16 cellular contexts compared by ENCODE assay signal in the genomic region with DNA sequence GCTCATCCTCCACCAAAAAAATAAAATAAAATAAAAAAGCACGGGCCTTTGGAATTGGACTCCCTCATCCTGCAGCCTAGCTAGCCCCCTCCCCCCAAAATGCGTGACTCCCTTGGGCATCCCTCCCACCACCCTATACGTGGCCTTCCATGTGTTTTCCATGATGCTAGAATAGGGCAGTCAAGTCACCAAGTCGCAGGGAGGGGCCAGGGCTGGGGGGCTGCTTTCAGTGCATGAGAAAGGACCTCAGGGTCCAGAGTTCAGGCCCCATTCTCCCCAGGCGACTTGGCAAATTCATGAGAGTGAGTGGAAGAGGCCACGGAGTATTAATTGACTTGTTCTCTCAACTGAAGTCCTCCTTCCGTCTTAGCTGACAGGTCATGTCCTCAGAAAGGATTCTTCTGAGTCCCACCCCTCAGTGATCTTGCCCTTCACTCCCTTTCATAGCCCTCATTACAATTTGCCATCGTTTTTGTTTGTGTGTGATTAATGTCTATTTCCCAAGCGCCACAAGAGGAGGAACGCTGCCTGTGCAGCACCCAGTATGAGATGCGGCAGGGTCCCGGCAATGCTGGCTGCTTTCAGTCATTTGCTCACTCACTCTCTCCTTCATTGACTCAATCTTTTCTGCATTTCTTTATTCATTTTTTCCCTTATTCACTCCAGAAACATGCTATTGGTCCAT. TPM values are rescaled to one million over a fixed set of nuclear protein-coding genes. Genes with fewer than 3 reads are reported as not detected.
DNase-seq lines count a peak whose midpoint lies in the region; ATAC-seq, FAIRE-seq and TF ChIP-seq lines count a peak whose summit lies in the region.
"Had no signal": no experiment of that assay in that cellular context is flagged by ENCODE, and none has a peak within 500 bp of the region (broad histone marks: within the 10 kb centered on the region; RNA-seq: fewer than 3 reads in every experiment).

No MANE protein-coding gene starts in this region.

- H3K9me3 Mint-ChIP-seq in astrocyte (ENCODE audit: unreplicated experiment) = no peaks in the 10 kb centered on the region
- peaks cover 4% of the 10 kb centered on the region for H3K9me3 Mint-ChIP-seq in glutamatergic neuron (ENCODE audit: unreplicated experiment)
- peaks cover 13% of the 10 kb centered on the region for H3K9me3 Mint-ChIP-seq in nephron
- H3K9me3 Mint-ChIP-seq in stimulated activated effector memory CD8-positive, alpha-beta T cell treated with anti-CD3 and anti-CD28 coated beads, Interleukin-12 subunit alpha, Interleukin-12 subunit beta, amount 100 ng/mL, for 72 hours = no peaks in the 10 kb centered on the region
- H3K9me3 Mint-ChIP-seq: activated naive CD4-positive, alpha-beta T cell treated with anti-CD3 and anti-CD28 coated beads, Interleukin-2, amount 50 U/mL, for 24 hours; effector memory CD8-positive, alpha-beta T cell; immature natural killer cell; stimulated activated naive CD8-positive, alpha-beta T cell treated with anti-CD3 and anti-CD28 coated beads, Interleukin-15, Interleukin-2, amounts not matched to agents 100 ng/mL and 50 ng/mL, for 24 hours had no signal

- ATAC-seq in stimulated activated effector memory CD8-positive, alpha-beta T cell treated with anti-CD3 and anti-CD28 coated beads, Interleukin-12 subunit alpha, Interleukin-12 subunit beta, amount 100 ng/mL, for 72 hours = no peak
- ATAC-seq: effector memory CD8-positive, alpha-beta T cell had no signal

- peaks cover 9% of the 10 kb centered on the region for H3K36me3 Mint-ChIP-seq in astrocyte (ENCODE audit: low read depth, unreplicated experiment)
- no peaks in the 10 kb centered on the region for H3K36me3 Mint-ChIP-seq in glutamatergic neuron (ENCODE audit: unreplicated experiment)
- no peaks in the 10 kb centered on the region for H3K36me3 Mint-ChIP-seq in nephron (ENCODE audit: low read depth)
- H3K36me3 Mint-ChIP-seq in stimulated activated effector memory CD8-positive, alpha-beta T cell treated with anti-CD3 and anti-CD28 coated beads, Interleukin-12 subunit alpha, Interleukin-12 subunit beta, amount 100 ng/mL, for 72 hours = no peaks in the 10 kb centered on the region
- H3K36me3 Mint-ChIP-seq: activated naive CD4-positive, alpha-beta T cell treated with anti-CD3 and anti-CD28 coated beads, Interleukin-2, amount 50 U/mL, for 24 hours; immature natural killer cell had no signal

- H3K27me3 ChIP-seq in astrocyte (ENCODE audit: insufficient read depth, low read length) (no peaks in the 10 kb centered on the region), transverse colon (no peaks in the 10 kb centered on the region)
- H3K27me3 ChIP-seq: BLaER1 had no signal

- H3K4me3 ChIP-seq in astrocyte (ENCODE audit: insufficient read depth, low read depth, low read length) (no peak overlapping the region), transverse colon (no peak overlapping the region)
- H3K4me3 ChIP-seq: BLaER1 had no signal

- H3K9me3 ChIP-seq in astrocyte (ENCODE audit: insufficient read depth, low read depth, low read length) (no peaks in the 10 kb centered on the region), transverse colon (no peaks in the 10 kb centered on the region)
- H3K9me3 ChIP-seq: BLaER1 had no signal

- H3K27ac Mint-ChIP-seq in astrocyte (ENCODE audit: unreplicated experiment) (peak overlapping the region; percentile 13), glutamatergic neuron (ENCODE audit: unreplicated experiment) (no peak overlapping the region), nephron (peak overlapping the region; percentile 83 to 97 (median 94))
- no peak overlapping the region for H3K27ac Mint-ChIP-seq in stimulated activated effector memory CD8-positive, alpha-beta T cell treated with anti-CD3 and anti-CD28 coated beads, Interleukin-12 subunit alpha, Interleukin-12 subunit beta, amount 100 ng/mL, for 72 hours
- H3K27ac Mint-ChIP-seq: activated naive CD4-positive, alpha-beta T cell treated with anti-CD3 and anti-CD28 coated beads, Interleukin-2, amount 50 U/mL, for 24 hours; effector memory CD8-positive, alpha-beta T cell; immature natural killer cell; stimulated activated naive CD8-positive, alpha-beta T cell treated with anti-CD3 and anti-CD28 coated beads, Interleukin-15, Interleukin-2, amounts not matched to agents 100 ng/mL and 50 ng/mL, for 24 hours had no signal

- FAIRE-seq in astrocyte (lab: Jason Lieb, UNC) = no peak

- no peak for TF ChIP-seq EP300 in transverse colon (IDR thresholded peaks at IDR 0.05; ENCODE audit: low read depth)

- H3K4me3 Mint-ChIP-seq in astrocyte (ENCODE audit: unreplicated experiment) (no peak overlapping the region), glutamatergic neuron (ENCODE audit: unreplicated experiment) (no peak overlapping the region), nephron (peak overlapping the region in 2 of 3 experiments; percentile 4 to 34)
- no peak overlapping the region for H3K4me3 Mint-ChIP-seq in stimulated activated effector memory CD8-positive, alpha-beta T cell treated with anti-CD3 and anti-CD28 coated beads, Interleukin-12 subunit alpha, Interleukin-12 subunit beta, amount 100 ng/mL, for 72 hours
- H3K4me3 Mint-ChIP-seq: activated naive CD4-positive, alpha-beta T cell treated with anti-CD3 and anti-CD28 coated beads, Interleukin-2, amount 50 U/mL, for 24 hours; effector memory CD8-positive, alpha-beta T cell; immature natural killer cell; stimulated activated naive CD8-positive, alpha-beta T cell treated with anti-CD3 and anti-CD28 coated beads, Interleukin-15, Interleukin-2, amounts not matched to agents 100 ng/mL and 50 ng/mL, for 24 hours had no signal

- H3K4me2 ChIP-seq in astrocyte (ENCODE audit: low read length) = no peak overlapping the region
- H3K4me2 ChIP-seq: KMS-11 had no signal

- no peaks in the 10 kb centered on the region for H3K36me3 ChIP-seq in astrocyte (ENCODE audit: insufficient read depth, low read length)
- H3K36me3 ChIP-seq in transverse colon = no peaks in the 10 kb centered on the region
- H3K36me3 ChIP-seq: BLaER1 had no signal

- H3K4me1 ChIP-seq in astrocyte (ENCODE audit: insufficient read depth, low read length) (peaks cover 11% of the 10 kb centered on the region), transverse colon (peaks cover 5 to 40% (median 26%) of the 10 kb centered on the region in 4 donors)

- WGBS in transverse colon (ENCODE audit: low coverage in 1 of 2), 2 donors = 76 to 84% methylated on average over 9 to 12 of the region's 12 CpGs

- CTCF ChIA-PET in RWPE1 (lab: Yijun Ruan, JAX) = no interaction called here

- intact Hi-C loops in transverse colon (cut with DNase I; ENCODE audit: low total_unique reads) = no loop called here

- TF ChIP-seq POLR2A in transverse colon (IDR thresholded peaks at IDR 0.05) = no peak

- H3K4me1 Mint-ChIP-seq in astrocyte (ENCODE audit: low read depth, unreplicated experiment) (peaks cover 10% of the 10 kb centered on the region), glutamatergic neuron (ENCODE audit: low read depth, unreplicated experiment) (no peaks in the 10 kb centered on the region), nephron (peaks cover 65% of the 10 kb centered on the region)
- H3K4me1 Mint-ChIP-seq in stimulated activated effector memory CD8-positive, alpha-beta T cell treated with anti-CD3 and anti-CD28 coated beads, Interleukin-12 subunit alpha, Interleukin-12 subunit beta, amount 100 ng/mL, for 72 hours = no peaks in the 10 kb centered on the region
- H3K4me1 Mint-ChIP-seq: activated naive CD4-positive, alpha-beta T cell treated with anti-CD3 and anti-CD28 coated beads, Interleukin-2, amount 50 U/mL, for 24 hours; immature natural killer cell had no signal

- no peak overlapping the region for H3K9ac ChIP-seq in astrocyte (ENCODE audit: low read length)
- H3K9ac ChIP-seq: BLaER1, KMS-11 had no signal

- no peaks in the 10 kb centered on the region for H3K79me2 ChIP-seq in astrocyte (ENCODE audit: insufficient read depth, low read length)

- H4K20me1 ChIP-seq in astrocyte (ENCODE audit: insufficient read depth, low read length) = no peaks in the 10 kb centered on the region
- H4K20me1 ChIP-seq: BLaER1 had no signal

- no peak for DNase-seq in astrocyte (ENCODE audit: low read depth)
- peak; percentile 7 for DNase-seq in glutamatergic neuron
- DNase-seq in transverse colon = no peak
- DNase-seq in RWPE1 (ENCODE audit: low spot score) = no peak
- no peak for DNase-seq in H4 (ENCODE audit: low spot score)
- no peak for DNase-seq in stimulated activated effector memory CD8-positive, alpha-beta T cell treated with anti-CD3 and anti-CD28 coated beads, Interleukin-12 subunit alpha, Interleukin-12 subunit beta, amount 100 ng/mL, for 72 hours (ENCODE audit: low spot score in 2 of 2)
- DNase-seq: effector memory CD8-positive, alpha-beta T cell; foreskin melanocyte; immature natural killer cell; NCI-H1105 treated with DMSO at 0.1 percent for 48 hours; T-helper 2 cell had no signal

- POLR2A ChIA-PET in RWPE1 (lab: Yijun Ruan, JAX; ENCODE audit: low non-redundant PET) = no interaction called here

- H3K27me3 Mint-ChIP-seq in astrocyte (ENCODE audit: low read depth, unreplicated experiment) (peaks cover 19% of the 10 kb centered on the region), glutamatergic neuron (ENCODE audit: unreplicated experiment) (peaks cover 3% of the 10 kb centered on the region), nephron (ENCODE audit: low read depth) (no peaks in the 10 kb centered on the region)

- H3K27ac ChIP-seq in astrocyte (ENCODE audit: low read depth, low read length) (no peak overlapping the region), transverse colon (peak overlapping the region; percentile 72 to 79 (median 76)), RWPE1 (no peak overlapping the region)
- H3K27ac ChIP-seq: BLaER1, KMS-11 had no signal

- no peak for TF ChIP-seq CTCF in astrocyte (IDR thresholded peaks at IDR 0.05; ENCODE audit: insufficient read depth, low read depth, low read length)
- TF ChIP-seq CTCF in glutamatergic neuron (IDR thresholded peaks at IDR 0.05; ENCODE audit: partially characterized antibody, unreplicated experiment) = no peak
- TF ChIP-seq CTCF in nephron (IDR thresholded peaks at IDR 0.05; ENCODE audit: unreplicated experiment in 3 of 3) = no peak
- no peak for TF ChIP-seq CTCF in transverse colon (IDR thresholded peaks at IDR 0.05)
- TF ChIP-seq CTCF in RWPE1 (conservative IDR thresholded peaks at IDR 0.05; ENCODE audit: low read depth) = no peak

- in situ Hi-C loops in transverse colon (cut with MboI; ENCODE audit: low pct_ligation_motif_present in 1 of 4, low pct_unique_long_range_greater_than_20kb in 1 of 4, low sequenced_read_pairs in 3 of 4) = no loop called here

- no peak overlapping the region for H2AFZ ChIP-seq in astrocyte (ENCODE audit: low read depth, low read length)

RNA-seq across cellular contexts. Expression of gene LRRC32, which starts 17.4 kb away (rescaled TPM):
- total RNA-seq in astrocyte (24.4 and 43.7 TPM in 2 replicates), glutamatergic neuron (ENCODE audit: unreplicated experiment) (0.39 TPM), transverse colon (10 to 100 TPM in 1 of 4 donors, 1 to 10 TPM in 3; 5.1 to 11.5 (median 9.1) TPM)
- total RNA-seq in H4 (2014; rRNA removed; shearing (Covaris generic)) = 0.04 and 0.29 TPM in 2 replicates

Comparison
In these comparisons a context has a peak if more than half of its experiments do, and no peak if none do; other contexts are left out.
1. H3K27ac ChIP-seq: peak in transverse colon (4 of 4); none in astrocyte (single experiment) and RWPE1 (single experiment).
2. H3K27ac Mint-ChIP-seq: peak in astrocyte (single experiment) and nephron (3 of 3); none in glutamatergic neuron (single experiment) and stimulated activated effector memory CD8-positive, alpha-beta T cell treated with anti-CD3 and anti-CD28 coated beads, Interleukin-12 subunit alpha, Interleukin-12 subunit beta, amount 100 ng/mL, for 72 hours (single experiment).
3. H3K4me3 Mint-ChIP-seq: peak in nephron (2 of 3); none in astrocyte (single experiment), glutamatergic neuron (single experiment) and stimulated activated effector memory CD8-positive, alpha-beta T cell treated with anti-CD3 and anti-CD28 coated beads, Interleukin-12 subunit alpha, Interleukin-12 subunit beta, amount 100 ng/mL, for 72 hours (single experiment).